1 cellular context compared by ENCODE assay signal in the genomic region with DNA sequence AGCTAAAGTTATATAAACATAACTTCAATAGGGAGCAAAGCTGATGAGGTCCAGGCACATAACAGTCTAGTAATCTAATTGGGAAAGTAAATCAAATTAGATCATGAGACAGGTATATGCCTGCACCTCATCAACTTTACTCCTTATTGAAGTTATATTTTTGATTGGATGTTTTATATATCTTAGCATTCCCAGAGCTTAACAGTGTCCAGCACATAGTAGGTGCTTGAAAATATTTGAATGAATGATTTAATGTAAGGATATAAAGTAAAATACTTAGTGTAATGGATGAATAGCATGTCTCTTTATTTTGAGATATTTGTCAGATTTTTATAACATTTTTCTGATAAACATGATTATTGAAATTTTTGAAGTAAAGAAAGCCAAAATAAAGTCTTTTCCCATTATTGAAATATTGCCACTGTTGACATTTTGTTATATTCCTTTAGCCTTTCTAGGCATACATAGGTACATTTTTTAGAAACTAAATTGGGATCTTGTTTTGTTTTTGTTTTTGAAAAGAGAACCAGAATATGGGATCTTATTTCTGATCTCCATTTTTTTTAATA.
TF ChIP-seq lines count a peak whose summit lies in the region.

No MANE protein-coding gene starts in this region.

TF ChIP-seq in GM12878, 131 proteins besides CTCF, POLR2A, EP300 and RAD21:
- TF ChIP-seq CBX5 (IDR thresholded peaks at IDR 0.05; ENCODE audit: low read depth), result no peak
- no peak for TF ChIP-seq RBBP5 (conservative IDR thresholded peaks at IDR 0.05)
- TF ChIP-seq BMI1 (IDR thresholded peaks at IDR 0.05; ENCODE audit: borderline replicate concordance), result no peak
- TF ChIP-seq SIX5 (IDR thresholded peaks at IDR 0.05; ENCODE audit: low read depth, low read length, severe bottlenecking), result no peak
- TF ChIP-seq, protein P1, sequence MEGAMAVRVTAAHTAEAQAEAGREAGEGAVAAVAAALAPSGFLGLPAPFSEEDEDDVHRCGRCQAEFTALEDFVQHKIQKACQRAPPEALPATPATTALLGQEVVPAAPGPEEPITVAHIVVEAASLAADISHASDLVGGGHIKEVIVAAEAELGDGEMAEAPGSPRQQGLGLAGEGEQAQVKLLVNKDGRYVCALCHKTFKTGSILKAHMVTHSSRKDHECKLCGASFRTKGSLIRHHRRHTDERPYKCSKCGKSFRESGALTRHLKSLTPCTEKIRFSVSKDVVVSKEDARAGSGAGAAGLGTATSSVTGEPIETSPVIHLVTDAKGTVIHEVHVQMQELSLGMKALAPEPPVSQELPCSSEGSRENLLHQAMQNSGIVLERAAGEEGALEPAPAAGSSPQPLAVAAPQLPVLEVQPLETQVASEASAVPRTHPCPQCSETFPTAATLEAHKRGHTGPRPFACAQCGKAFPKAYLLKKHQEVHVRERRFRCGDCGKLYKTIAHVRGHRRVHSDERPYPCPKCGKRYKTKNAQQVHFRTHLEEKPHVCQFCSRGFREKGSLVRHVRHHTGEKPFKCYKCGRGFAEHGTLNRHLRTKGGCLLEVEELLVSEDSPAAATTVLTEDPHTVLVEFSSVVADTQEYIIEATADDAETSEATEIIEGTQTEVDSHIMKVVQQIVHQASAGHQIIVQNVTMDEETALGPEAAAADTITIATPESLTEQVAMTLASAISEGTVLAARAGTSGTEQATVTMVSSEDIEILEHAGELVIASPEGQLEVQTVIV (IDR thresholded peaks at IDR 0.05; ENCODE audit: borderline replicate concordance, partially characterized antibody), result no peak
- no peak for TF ChIP-seq KDM1A (IDR thresholded peaks at IDR 0.05; ENCODE audit: borderline replicate concordance)
- TF ChIP-seq, protein P2, sequence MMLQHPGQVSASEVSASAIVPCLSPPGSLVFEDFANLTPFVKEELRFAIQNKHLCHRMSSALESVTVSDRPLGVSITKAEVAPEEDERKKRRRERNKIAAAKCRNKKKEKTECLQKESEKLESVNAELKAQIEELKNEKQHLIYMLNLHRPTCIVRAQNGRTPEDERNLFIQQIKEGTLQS (IDR thresholded peaks at IDR 0.05; ENCODE audit: borderline replicate concordance, extremely low read depth, low read depth, low read length), result no peak
- TF ChIP-seq NFIC (IDR thresholded peaks at IDR 0.05; ENCODE audit: low read depth, low read length), result no peak
- TF ChIP-seq, protein P3, sequence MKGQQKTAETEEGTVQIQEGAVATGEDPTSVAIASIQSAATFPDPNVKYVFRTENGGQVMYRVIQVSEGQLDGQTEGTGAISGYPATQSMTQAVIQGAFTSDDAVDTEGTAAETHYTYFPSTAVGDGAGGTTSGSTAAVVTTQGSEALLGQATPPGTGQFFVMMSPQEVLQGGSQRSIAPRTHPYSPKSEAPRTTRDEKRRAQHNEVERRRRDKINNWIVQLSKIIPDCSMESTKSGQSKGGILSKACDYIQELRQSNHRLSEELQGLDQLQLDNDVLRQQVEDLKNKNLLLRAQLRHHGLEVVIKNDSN (IDR thresholded peaks at IDR 0.05; ENCODE audit: borderline replicate concordance, extremely low read length, insufficient read depth, low read depth, low read length), result no peak
- no peak for TF ChIP-seq NR2F1 (conservative IDR thresholded peaks at IDR 0.05)
- TF ChIP-seq, protein P4, sequence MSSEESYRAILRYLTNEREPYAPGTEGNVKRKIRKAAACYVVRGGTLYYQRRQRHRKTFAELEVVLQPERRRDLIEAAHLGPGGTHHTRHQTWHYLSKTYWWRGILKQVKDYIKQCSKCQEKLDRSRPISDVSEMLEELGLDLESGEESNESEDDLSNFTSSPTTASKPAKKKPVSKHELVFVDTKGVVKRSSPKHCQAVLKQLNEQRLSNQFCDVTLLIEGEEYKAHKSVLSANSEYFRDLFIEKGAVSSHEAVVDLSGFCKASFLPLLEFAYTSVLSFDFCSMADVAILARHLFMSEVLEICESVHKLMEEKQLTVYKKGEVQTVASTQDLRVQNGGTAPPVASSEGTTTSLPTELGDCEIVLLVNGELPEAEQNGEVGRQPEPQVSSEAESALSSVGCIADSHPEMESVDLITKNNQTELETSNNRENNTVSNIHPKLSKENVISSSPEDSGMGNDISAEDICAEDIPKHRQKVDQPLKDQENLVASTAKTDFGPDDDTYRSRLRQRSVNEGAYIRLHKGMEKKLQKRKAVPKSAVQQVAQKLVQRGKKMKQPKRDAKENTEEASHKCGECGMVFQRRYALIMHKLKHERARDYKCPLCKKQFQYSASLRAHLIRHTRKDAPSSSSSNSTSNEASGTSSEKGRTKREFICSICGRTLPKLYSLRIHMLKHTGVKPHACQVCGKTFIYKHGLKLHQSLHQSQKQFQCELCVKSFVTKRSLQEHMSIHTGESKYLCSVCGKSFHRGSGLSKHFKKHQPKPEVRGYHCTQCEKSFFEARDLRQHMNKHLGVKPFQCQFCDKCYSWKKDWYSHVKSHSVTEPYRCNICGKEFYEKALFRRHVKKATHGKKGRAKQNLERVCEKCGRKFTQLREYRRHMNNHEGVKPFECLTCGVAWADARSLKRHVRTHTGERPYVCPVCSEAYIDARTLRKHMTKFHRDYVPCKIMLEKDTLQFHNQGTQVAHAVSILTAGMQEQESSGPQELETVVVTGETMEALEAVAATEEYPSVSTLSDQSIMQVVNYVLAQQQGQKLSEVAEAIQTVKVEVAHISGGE (CRISPR knock-in tag; IDR thresholded peaks at IDR 0.05), result no peak
- TF ChIP-seq TCF7 (IDR thresholded peaks at IDR 0.05; ENCODE audit: borderline replicate concordance), result no peak
- TF ChIP-seq, protein P5, sequence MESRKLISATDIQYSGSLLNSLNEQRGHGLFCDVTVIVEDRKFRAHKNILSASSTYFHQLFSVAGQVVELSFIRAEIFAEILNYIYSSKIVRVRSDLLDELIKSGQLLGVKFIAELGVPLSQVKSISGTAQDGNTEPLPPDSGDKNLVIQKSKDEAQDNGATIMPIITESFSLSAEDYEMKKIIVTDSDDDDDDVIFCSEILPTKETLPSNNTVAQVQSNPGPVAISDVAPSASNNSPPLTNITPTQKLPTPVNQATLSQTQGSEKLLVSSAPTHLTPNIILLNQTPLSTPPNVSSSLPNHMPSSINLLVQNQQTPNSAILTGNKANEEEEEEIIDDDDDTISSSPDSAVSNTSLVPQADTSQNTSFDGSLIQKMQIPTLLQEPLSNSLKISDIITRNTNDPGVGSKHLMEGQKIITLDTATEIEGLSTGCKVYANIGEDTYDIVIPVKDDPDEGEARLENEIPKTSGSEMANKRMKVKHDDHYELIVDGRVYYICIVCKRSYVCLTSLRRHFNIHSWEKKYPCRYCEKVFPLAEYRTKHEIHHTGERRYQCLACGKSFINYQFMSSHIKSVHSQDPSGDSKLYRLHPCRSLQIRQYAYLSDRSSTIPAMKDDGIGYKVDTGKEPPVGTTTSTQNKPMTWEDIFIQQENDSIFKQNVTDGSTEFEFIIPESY (IDR thresholded peaks at IDR 0.05), result no peak
- TF ChIP-seq SREBF2 (IDR thresholded peaks at IDR 0.05; ENCODE audit: low read length), result no peak
- TF ChIP-seq FOXM1 (IDR thresholded peaks at IDR 0.05; ENCODE audit: low read depth, low read length), result no peak
- no peak for TF ChIP-seq MEF2A (IDR thresholded peaks at IDR 0.05; ENCODE audit: insufficient read depth, low read depth, low read length)
TF ChIP-seq in GM12878: peak in this region for 0.
